In genomic region chr1:206941766-206942418, GRCh38 we compare ENCODE assay signal across 2 cellular contexts.
TF ChIP-seq lines count a peak whose summit lies in the region.

No MANE protein-coding gene starts in this region.

TF ChIP-seq in HEK293, 187 proteins besides CTCF, POLR2A, EP300 and RAD21 (continued from another document and continues in another):
- peak; percentile 33; the same call in 1 of the 2 replicates for TF ChIP-seq ZBTB8A (tag by site-specific recombination; IDR thresholded peaks at IDR 0.05)
- TF ChIP-seq OSR2 (tag by site-specific recombination; IDR thresholded peaks at IDR 0.05): peak; percentile 78
- TF ChIP-seq, protein P1, sequence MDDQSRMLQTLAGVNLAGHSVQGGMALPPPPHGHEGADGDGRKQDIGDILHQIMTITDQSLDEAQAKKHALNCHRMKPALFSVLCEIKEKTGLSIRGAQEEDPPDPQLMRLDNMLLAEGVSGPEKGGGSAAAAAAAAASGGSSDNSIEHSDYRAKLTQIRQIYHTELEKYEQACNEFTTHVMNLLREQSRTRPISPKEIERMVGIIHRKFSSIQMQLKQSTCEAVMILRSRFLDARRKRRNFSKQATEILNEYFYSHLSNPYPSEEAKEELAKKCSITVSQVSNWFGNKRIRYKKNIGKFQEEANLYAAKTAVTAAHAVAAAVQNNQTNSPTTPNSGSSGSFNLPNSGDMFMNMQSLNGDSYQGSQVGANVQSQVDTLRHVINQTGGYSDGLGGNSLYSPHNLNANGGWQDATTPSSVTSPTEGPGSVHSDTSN (CRISPR knock-in tag; IDR thresholded peaks at IDR 0.05): no peak
- TF ChIP-seq ZNF561 (tag by site-specific recombination; IDR thresholded peaks at IDR 0.05; ENCODE audit: borderline replicate concordance): peak; percentile 43; the same call in 1 of the 2 replicates
- no peak for TF ChIP-seq ZFP3 (tag by site-specific recombination; IDR thresholded peaks at IDR 0.05; ENCODE audit: low read depth)
- TF ChIP-seq BCL11B (tag by site-specific recombination; IDR thresholded peaks at IDR 0.05; ENCODE audit: low read depth): no peak
- peak; percentile 38; the same call in 1 of the 2 replicates for TF ChIP-seq IKZF3 (tag by site-specific recombination; IDR thresholded peaks at IDR 0.05)
- no peak for TF ChIP-seq ZNF596 (tag by site-specific recombination; IDR thresholded peaks at IDR 0.05)
- TF ChIP-seq ZNF398 (tag by site-specific recombination; IDR thresholded peaks at IDR 0.05): no peak
- TF ChIP-seq ZBTB21 (tag by site-specific recombination; IDR thresholded peaks at IDR 0.05): no peak
- peak; percentile 85 for TF ChIP-seq WT1 (tag by site-specific recombination; IDR thresholded peaks at IDR 0.05)
- TF ChIP-seq, protein P2, sequence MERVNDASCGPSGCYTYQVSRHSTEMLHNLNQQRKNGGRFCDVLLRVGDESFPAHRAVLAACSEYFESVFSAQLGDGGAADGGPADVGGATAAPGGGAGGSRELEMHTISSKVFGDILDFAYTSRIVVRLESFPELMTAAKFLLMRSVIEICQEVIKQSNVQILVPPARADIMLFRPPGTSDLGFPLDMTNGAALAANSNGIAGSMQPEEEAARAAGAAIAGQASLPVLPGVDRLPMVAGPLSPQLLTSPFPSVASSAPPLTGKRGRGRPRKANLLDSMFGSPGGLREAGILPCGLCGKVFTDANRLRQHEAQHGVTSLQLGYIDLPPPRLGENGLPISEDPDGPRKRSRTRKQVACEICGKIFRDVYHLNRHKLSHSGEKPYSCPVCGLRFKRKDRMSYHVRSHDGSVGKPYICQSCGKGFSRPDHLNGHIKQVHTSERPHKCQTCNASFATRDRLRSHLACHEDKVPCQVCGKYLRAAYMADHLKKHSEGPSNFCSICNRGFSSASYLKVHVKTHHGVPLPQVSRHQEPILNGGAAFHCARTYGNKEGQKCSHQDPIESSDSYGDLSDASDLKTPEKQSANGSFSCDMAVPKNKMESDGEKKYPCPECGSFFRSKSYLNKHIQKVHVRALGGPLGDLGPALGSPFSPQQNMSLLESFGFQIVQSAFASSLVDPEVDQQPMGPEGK (tag by site-specific recombination; IDR thresholded peaks at IDR 0.05): no peak
- TF ChIP-seq ZNF391 (tag by site-specific recombination; IDR thresholded peaks at IDR 0.05; ENCODE audit: borderline replicate concordance, low read depth): no peak
- TF ChIP-seq ZNF843 (tag by site-specific recombination; IDR thresholded peaks at IDR 0.05): peak; percentile 83
- no peak for TF ChIP-seq ZNF174 (tag by site-specific recombination; IDR thresholded peaks at IDR 0.05)
- no peak for TF ChIP-seq ZNF311 (tag by site-specific recombination; IDR thresholded peaks at IDR 0.05; ENCODE audit: borderline replicate concordance)
- no peak for TF ChIP-seq ZNF639 (tag by site-specific recombination; IDR thresholded peaks at IDR 0.05)
- TF ChIP-seq HOXD13 (CRISPR knock-in tag; IDR thresholded peaks at IDR 0.05; ENCODE audit: borderline replicate concordance): no peak
- no peak for TF ChIP-seq SP3 (tag by site-specific recombination; IDR thresholded peaks at IDR 0.05)
- no peak for TF ChIP-seq ZNF184 (tag by site-specific recombination; IDR thresholded peaks at IDR 0.05)
- TF ChIP-seq ZNF266 (tag by site-specific recombination; IDR thresholded peaks at IDR 0.05; ENCODE audit: low read depth): no peak
- TF ChIP-seq KLF1 (tag by site-specific recombination; IDR thresholded peaks at IDR 0.05): peak; percentile 66
- TF ChIP-seq, protein P3, sequence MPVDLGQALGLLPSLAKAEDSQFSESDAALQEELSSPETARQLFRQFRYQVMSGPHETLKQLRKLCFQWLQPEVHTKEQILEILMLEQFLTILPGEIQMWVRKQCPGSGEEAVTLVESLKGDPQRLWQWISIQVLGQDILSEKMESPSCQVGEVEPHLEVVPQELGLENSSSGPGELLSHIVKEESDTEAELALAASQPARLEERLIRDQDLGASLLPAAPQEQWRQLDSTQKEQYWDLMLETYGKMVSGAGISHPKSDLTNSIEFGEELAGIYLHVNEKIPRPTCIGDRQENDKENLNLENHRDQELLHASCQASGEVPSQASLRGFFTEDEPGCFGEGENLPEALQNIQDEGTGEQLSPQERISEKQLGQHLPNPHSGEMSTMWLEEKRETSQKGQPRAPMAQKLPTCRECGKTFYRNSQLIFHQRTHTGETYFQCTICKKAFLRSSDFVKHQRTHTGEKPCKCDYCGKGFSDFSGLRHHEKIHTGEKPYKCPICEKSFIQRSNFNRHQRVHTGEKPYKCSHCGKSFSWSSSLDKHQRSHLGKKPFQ (tag by site-specific recombination; IDR thresholded peaks at IDR 0.05): no peak
- no peak for TF ChIP-seq ZNF354C (tag by site-specific recombination; IDR thresholded peaks at IDR 0.05; ENCODE audit: borderline replicate concordance, low read depth)

TF ChIP-seq in GM23338, 12 proteins besides CTCF, POLR2A, EP300 and RAD21 (continued from another document):
- TF ChIP-seq REST (IDR thresholded peaks at IDR 0.05; ENCODE audit: unreplicated experiment) (no peak), EZH2phosphoT487 (IDR thresholded peaks at IDR 0.05; ENCODE audit: unreplicated experiment) (no peak), ZNF462 (CRISPR knock-in tag; IDR thresholded peaks at IDR 0.05) (no peak), STAT1 (IDR thresholded peaks at IDR 0.05; ENCODE audit: unreplicated experiment) (no peak), JUNB (IDR thresholded peaks at IDR 0.05; ENCODE audit: unreplicated experiment) (no peak), NANOG (IDR thresholded peaks at IDR 0.05; ENCODE audit: borderline replicate concordance) (no peak), EZH2 (IDR thresholded peaks at IDR 0.05; ENCODE audit: low read depth, unreplicated experiment) (no peak), ZNF331 (CRISPR knock-in tag; IDR thresholded peaks at IDR 0.05; ENCODE audit: low read depth) (no peak), ETS1 (IDR thresholded peaks at IDR 0.05) (no peak), ZNF114 (CRISPR knock-in tag; IDR thresholded peaks at IDR 0.05) (no peak)
